In the genomic region with DNA sequence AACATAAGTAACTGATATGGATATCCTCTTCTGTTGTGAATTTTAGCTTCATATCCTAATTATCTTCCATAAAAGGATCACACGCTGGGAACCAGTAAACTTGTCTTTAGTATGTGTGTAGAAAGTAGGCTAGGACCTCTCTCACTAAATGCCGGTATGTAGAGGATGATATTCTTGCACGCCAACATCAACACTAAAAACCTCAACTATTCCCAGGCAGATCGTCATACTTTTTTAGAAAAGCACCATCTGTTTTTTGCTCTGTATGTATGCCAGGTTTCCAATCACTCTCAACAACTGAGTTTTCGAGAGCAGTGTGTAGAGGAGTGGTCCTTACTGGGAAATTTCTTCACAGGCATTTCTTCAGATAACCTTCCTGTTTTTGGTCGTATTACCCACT, we compare ENCODE assay signal across 21 cellular contexts.
"Had no signal": no experiment of that assay in that cellular context is flagged by ENCODE, and none has a peak within 500 bp of the region (broad histone marks: within the 10 kb centered on the region; RNA-seq: fewer than 3 reads in every experiment).

No MANE protein-coding gene starts in this region.

- DNase-seq: activated CD4-positive, alpha-beta memory T cell treated with anti-CD3 and anti-CD28 coated beads for 36 hours; activated effector memory CD4-positive, alpha-beta T cell treated with Interleukin-2 at 50 U/mL for 16 hours; activated naive CD4-positive, alpha-beta T cell treated with anti-CD3 and anti-CD28 coated beads for 36 hours; activated naive CD8-positive, alpha-beta T cell treated with anti-CD3 and anti-CD28 coated beads, Interleukin-2, amount 10 ng/mL, durations not matched to agents 7 days and 5 days; activated T-cell treated with anti-CD3 and anti-CD28 coated beads, Interleukin-2, amount 50 U/mL, for 48 hours; amniotic stem cell; brain microvascular endothelial cell; central memory CD4-positive, alpha-beta T cell; effector memory CD4-positive, alpha-beta T cell; head of caudate nucleus; left colon; nephron progenitor cell; nucleus accumbens; right cardiac atrium; stimulated activated CD4-positive, alpha-beta T cell treated with anti-CD3 and anti-CD28 coated beads, Interleukin-1b, Interleukin-23, amount 100 ng/mL, for 48 hours; substantia nigra; T1000; thyroid gland; upper lobe of right lung had no signal

- H3K36me3 ChIP-seq: brain microvascular endothelial cell, gastroesophageal sphincter, thyroid gland, upper lobe of right lung had no signal

- H3K27ac ChIP-seq: brain microvascular endothelial cell, gastroesophageal sphincter, parathyroid adenoma, thyroid gland, upper lobe of right lung had no signal

- H3K4me3 ChIP-seq: gastroesophageal sphincter, thyroid gland, upper lobe of right lung had no signal

- H3K79me2 ChIP-seq: parathyroid adenoma had no signal

- H2AFZ ChIP-seq: parathyroid adenoma had no signal

- H3K9me3 ChIP-seq: gastroesophageal sphincter, thyroid gland, upper lobe of right lung had no signal

- H3K27me3 ChIP-seq: brain microvascular endothelial cell, gastroesophageal sphincter, thyroid gland, upper lobe of right lung had no signal

- H3K9ac ChIP-seq: parathyroid adenoma had no signal

- H3K4me1 ChIP-seq: gastroesophageal sphincter, parathyroid adenoma, thyroid gland, upper lobe of right lung had no signal
